Comparison of ENCODE assay signal across 1 cellular context in genomic region chr6:144474904-144475303, GRCh38.
TF ChIP-seq lines count a peak whose summit lies in the region.

No MANE protein-coding gene starts in this region.

TF ChIP-seq in SK-N-SH treated with all-trans-retinoic acid at 6 μM for 48 hours, 23 proteins besides CTCF, POLR2A, EP300 and RAD21 (continued from another document):
- TF ChIP-seq, protein P1, sequence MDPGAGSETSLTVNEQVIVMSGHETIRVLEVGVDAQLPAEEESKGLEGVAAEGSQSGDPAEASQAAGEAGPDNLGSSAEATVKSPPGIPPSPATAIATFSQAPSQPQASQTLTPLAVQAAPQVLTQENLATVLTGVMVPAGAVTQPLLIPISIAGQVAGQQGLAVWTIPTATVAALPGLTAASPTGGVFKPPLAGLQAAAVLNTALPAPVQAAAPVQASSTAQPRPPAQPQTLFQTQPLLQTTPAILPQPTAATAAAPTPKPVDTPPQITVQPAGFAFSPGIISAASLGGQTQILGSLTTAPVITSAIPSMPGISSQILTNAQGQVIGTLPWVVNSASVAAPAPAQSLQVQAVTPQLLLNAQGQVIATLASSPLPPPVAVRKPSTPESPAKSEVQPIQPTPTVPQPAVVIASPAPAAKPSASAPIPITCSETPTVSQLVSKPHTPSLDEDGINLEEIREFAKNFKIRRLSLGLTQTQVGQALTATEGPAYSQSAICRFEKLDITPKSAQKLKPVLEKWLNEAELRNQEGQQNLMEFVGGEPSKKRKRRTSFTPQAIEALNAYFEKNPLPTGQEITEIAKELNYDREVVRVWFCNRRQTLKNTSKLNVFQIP (CRISPR knock-in tag; IDR thresholded peaks at IDR 0.05; ENCODE audit: borderline replicate concordance, low read depth), result no peak
- TF ChIP-seq RARB (CRISPR knock-in tag; IDR thresholded peaks at IDR 0.05), result no peak
- TF ChIP-seq, protein P2, sequence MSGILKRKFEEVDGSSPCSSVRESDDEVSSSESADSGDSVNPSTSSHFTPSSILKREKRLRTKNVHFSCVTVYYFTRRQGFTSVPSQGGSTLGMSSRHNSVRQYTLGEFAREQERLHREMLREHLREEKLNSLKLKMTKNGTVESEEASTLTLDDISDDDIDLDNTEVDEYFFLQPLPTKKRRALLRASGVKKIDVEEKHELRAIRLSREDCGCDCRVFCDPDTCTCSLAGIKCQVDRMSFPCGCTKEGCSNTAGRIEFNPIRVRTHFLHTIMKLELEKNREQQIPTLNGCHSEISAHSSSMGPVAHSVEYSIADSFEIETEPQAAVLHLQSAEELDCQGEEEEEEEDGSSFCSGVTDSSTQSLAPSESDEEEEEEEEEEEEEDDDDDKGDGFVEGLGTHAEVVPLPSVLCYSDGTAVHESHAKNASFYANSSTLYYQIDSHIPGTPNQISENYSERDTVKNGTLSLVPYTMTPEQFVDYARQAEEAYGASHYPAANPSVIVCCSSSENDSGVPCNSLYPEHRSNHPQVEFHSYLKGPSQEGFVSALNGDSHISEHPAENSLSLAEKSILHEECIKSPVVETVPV (CRISPR knock-in tag; IDR thresholded peaks at IDR 0.05), result no peak
- no peak for TF ChIP-seq ZNF565 (CRISPR knock-in tag; conservative IDR thresholded peaks at IDR 0.05; ENCODE audit: low read depth)
- no peak for TF ChIP-seq TCF4 (CRISPR knock-in tag; IDR thresholded peaks at IDR 0.05; ENCODE audit: borderline replicate concordance)
- TF ChIP-seq ARNTL (CRISPR knock-in tag; IDR thresholded peaks at IDR 0.05; ENCODE audit: borderline replicate concordance, low read depth), result no peak
TF ChIP-seq in SK-N-SH treated with all-trans-retinoic acid at 6 μM for 48 hours: peak in this region for 0.
